In the genomic region with DNA sequence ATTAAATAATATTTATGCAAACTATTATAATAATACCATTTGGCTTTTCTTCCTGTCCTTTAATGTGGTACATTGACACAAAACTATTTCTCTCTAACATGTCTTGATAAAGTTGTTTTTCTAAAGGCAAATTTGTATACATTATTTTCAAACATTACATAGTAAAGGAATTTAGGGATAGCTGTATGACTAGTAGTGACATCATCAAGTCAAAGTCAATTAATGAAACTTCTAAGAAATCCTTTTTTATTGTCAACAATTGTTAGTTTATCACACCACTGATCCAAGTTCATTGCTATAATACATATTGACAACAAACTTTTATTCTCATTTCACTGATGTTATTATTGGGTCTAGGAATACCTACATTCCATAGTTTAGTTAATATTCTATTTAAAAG, we compare ENCODE assay signal across 28 cellular contexts.
"Had no signal": no experiment of that assay in that cellular context is flagged by ENCODE, and none has a peak within 500 bp of the region (broad histone marks: within the 10 kb centered on the region; RNA-seq: fewer than 3 reads in every experiment).

No MANE protein-coding gene starts in this region.

- ATAC-seq: activated CD4-positive, CD25-positive, alpha-beta regulatory T cell treated with anti-CD3 and anti-CD28 coated beads, Interleukin-2, amount 50 U/mL, for 24 hours; activated CD8-positive, alpha-beta T cell treated with anti-CD3 and anti-CD28 coated beads for 36 hours; activated T-cell treated with anti-CD3 and anti-CD28 coated beads, Interleukin-2, amount 50 U/mL, for 4 hours; activated T-helper 17 cell treated with anti-CD3 and anti-CD28 coated beads, Interleukin-2, amount 50 U/mL, for 72 hours; effector memory CD8-positive, alpha-beta T cell; esophagus mucosa had no signal

- H3K27me3 ChIP-seq: cardiac muscle cell, dorsolateral prefrontal cortex had no signal

- DNase-seq: activated B cell treated with CpG ODN at 0.5 μM for 24 hours; activated CD4-positive, alpha-beta T cell treated with anti-CD3 and anti-CD28 coated beads for 48 hours; activated CD4-positive, alpha-beta T cell treated with anti-CD3 and anti-CD28 coated beads, Interleukin-2, amount 50 U/mL, for 1 hour; activated CD4-positive, alpha-beta T cell treated with anti-CD3 and anti-CD28 coated beads, Interleukin-2, amount 50 U/mL, for 48 hours; activated CD8-positive, alpha-beta memory T cell treated with anti-CD3 and anti-CD28 coated beads for 24 hours; activated CD8-positive, alpha-beta T cell treated with anti-CD3 and anti-CD28 coated beads for 36 hours; activated effector memory CD4-positive, alpha-beta T cell treated with Interleukin-2 at 50 U/mL for 16 hours; activated gamma-delta T cell treated with Interleukin-2 at 50 U/mL for 16 hours; activated naive CD4-positive, alpha-beta T cell treated with anti-CD3 and anti-CD28 coated beads, Interleukin-2, amount 50 U/mL, for 16 hours; activated naive CD4-positive, alpha-beta T cell treated with Interleukin-2 at 50 U/mL for 16 hours; activated T-cell treated with anti-CD3 and anti-CD28 coated beads, Interleukin-2, amount 50 U/mL, for 4 hours; amniotic stem cell; anterior cingulate cortex; central memory CD4-positive, alpha-beta T cell; cerebellar nuclear complex; dorsolateral prefrontal cortex; effector memory CD8-positive, alpha-beta T cell; head of caudate nucleus; hippocampal formation; T1000; WERI-Rb-1 had no signal

- FAIRE-seq: astrocyte, frontal cortex had no signal

- H3K27ac ChIP-seq: cardiac muscle cell, coronary artery, dorsolateral prefrontal cortex, WERI-Rb-1 had no signal

- H3K4me3 ChIP-seq: cardiac muscle cell, coronary artery, dorsolateral prefrontal cortex had no signal
